ENCODE assay signal across 8 cellular contexts in genomic region chr1:201889092-201889968, GRCh38. TPM values are rescaled to one million over a fixed set of nuclear protein-coding genes. Genes with fewer than 3 reads are reported as not detected.
DNase-seq lines count a peak whose midpoint lies in the region; TF ChIP-seq lines count a peak whose summit lies in the region.

No MANE protein-coding gene starts in this region.

- H3K9me3 ChIP-seq in left ventricle myocardium inferior (replicated peaks) (no peaks in the 10 kb centered on the region), muscle layer of duodenum (ENCODE audit: control insufficient read depth in 1 of 2, low read length in 2 of 2) (no peaks in the 10 kb centered on the region), vagina (no peaks in the 10 kb centered on the region)

- peak overlapping the region; percentile 90 for H3K27ac ChIP-seq in left ventricle myocardium inferior (replicated peaks)
- H3K27ac ChIP-seq in muscle layer of duodenum (ENCODE audit: low read length): no peak overlapping the region
- H3K27ac ChIP-seq in vagina: peak overlapping the region; percentile 68

- H3K4me3 ChIP-seq in left ventricle myocardium inferior: peak overlapping the region; percentile 93
- H3K4me3 ChIP-seq in choroid plexus epithelial cell (ENCODE audit: low read depth, low read length): peak overlapping the region; percentile 80
- H3K4me3 ChIP-seq in muscle layer of duodenum (ENCODE audit: low read depth in 1 of 2, low read length in 2 of 2): peak overlapping the region; percentile 66 to 85
- peak overlapping the region; percentile 68 to 72 for H3K4me3 ChIP-seq in vagina

- DNase-seq in left ventricle myocardium inferior: no peak
- no peak for DNase-seq in cardiac septum (ENCODE audit: low spot score)
- no peak for DNase-seq in choroid plexus epithelial cell (ENCODE audit: low read depth)
- DNase-seq in vagina (ENCODE audit: extremely low spot score in 2 of 2): no peak
- no peak for DNase-seq in effector CD8-positive, alpha-beta T cell (lab: John Stamatoyannopoulos, UW)
- no peak for DNase-seq in medulla oblongata (ENCODE audit: extremely low spot score)
- no peak for DNase-seq in NCI-H1694 (lab: John Stamatoyannopoulos, UW)

- no peak for TF ChIP-seq POLR2A in vagina (IDR thresholded peaks at IDR 0.05)

- H3K36me3 ChIP-seq in left ventricle myocardium inferior: peaks cover 10% of the 10 kb centered on the region
- peaks cover 0 to 6% of the 10 kb centered on the region in 2 donors for H3K36me3 ChIP-seq in muscle layer of duodenum (ENCODE audit: control insufficient read depth in 1 of 2, insufficient read depth in 2 of 2, low read length in 2 of 2)
- no peaks in the 10 kb centered on the region for H3K36me3 ChIP-seq in vagina

- H3K27me3 ChIP-seq in left ventricle myocardium inferior (ENCODE audit: low read depth) (no peaks in the 10 kb centered on the region), muscle layer of duodenum (ENCODE audit: low read depth, low read length) (peaks cover 5% of the 10 kb centered on the region), vagina (no peaks in the 10 kb centered on the region)

- TF ChIP-seq CTCF in left ventricle myocardium inferior (IDR thresholded peaks at IDR 0.05; ENCODE audit: borderline replicate concordance): no peak
- no peak for TF ChIP-seq CTCF in choroid plexus epithelial cell (conservative IDR thresholded peaks at IDR 0.05; ENCODE audit: low read depth, low read length)
- no peak for TF ChIP-seq CTCF in vagina (IDR thresholded peaks at IDR 0.05)

- intact Hi-C loops in left ventricle myocardium inferior (cut with micrococcal nuclease): no loop called here
- intact Hi-C loops in cardiac septum (cut with DNase I): loop anchor here (5.0 kb wide), 1 partner anchor 218 kb away; no protein-coding TSS in a partner anchor
- intact Hi-C loops in vagina (cut with DNase I): no loop called here

- H3K4me1 ChIP-seq in left ventricle myocardium inferior: peaks cover 66% of the 10 kb centered on the region
- H3K4me1 ChIP-seq in muscle layer of duodenum (ENCODE audit: control insufficient read depth in 1 of 2, insufficient read depth in 2 of 2, low read length in 2 of 2): peaks cover 7 to 30% of the 10 kb centered on the region in 2 donors
- peaks cover 28% of the 10 kb centered on the region for H3K4me1 ChIP-seq in vagina

RNA-seq across cellular contexts. Expression of gene SHISA4, which starts 0.6 kb away (rescaled TPM):
- total RNA-seq in left ventricle myocardium inferior (191 TPM), cardiac septum (123 TPM), vagina (16.2 TPM)

RNA-seq across cellular contexts. Expression of gene LMOD1, which starts 57.0 kb away (rescaled TPM):
- total RNA-seq in left ventricle myocardium inferior (9.2 TPM), cardiac septum (9.6 TPM), vagina (107 TPM)

Comparison
In these comparisons a context has a peak if more than half of its experiments do, and no peak if none do; other contexts are left out.
1. RNA of gene LMOD1, which starts 57.0 kb away (total RNA-seq): 107 TPM in vagina (single experiment); 9.6 TPM in cardiac septum (single experiment) and 9.2 TPM in left ventricle myocardium inferior (single experiment); every median in the first group is over 10 times any median in the second.
2. Peak in every context shown above with its lines, with median percentiles within 50 percentile points of each other: H3K4me3 ChIP-seq.